ENCODE assay signal across 9 cellular contexts in genomic region chr6:160041608-160042007, GRCh38.
DNase-seq lines count a peak whose midpoint lies in the region; ATAC-seq and TF ChIP-seq lines count a peak whose summit lies in the region.
"Had no signal": no experiment of that assay in that cellular context is flagged by ENCODE, and none has a peak within 500 bp of the region (broad histone marks: within the 10 kb centered on the region; RNA-seq: fewer than 3 reads in every experiment).

No MANE protein-coding gene starts in this region.

- no peak overlapping the region for H3K4me3 ChIP-seq in AG04450 (ENCODE audit: low read depth, low read length)
- no peak overlapping the region for H3K4me3 ChIP-seq in LNCaP clone FGC (ENCODE audit: low read depth, low read length)
- no peak overlapping the region for H3K4me3 ChIP-seq in neuronal stem cell (ENCODE audit: low read length in 2 of 2)

- no peak overlapping the region for H4K8ac ChIP-seq in neuronal stem cell (ENCODE audit: low read depth, low read length)

- no peak overlapping the region for H3K4ac ChIP-seq in neuronal stem cell (ENCODE audit: low read length)

- H3K14ac ChIP-seq in neuronal stem cell (ENCODE audit: low read length): no peak overlapping the region

- H3K9ac ChIP-seq in neuronal stem cell (ENCODE audit: low read depth, low read length, poor library complexity): no peak overlapping the region

- H3K27me3 ChIP-seq in AG04450 (ENCODE audit: control insufficient read depth, insufficient read depth, low read length) (no peaks in the 10 kb centered on the region), neuronal stem cell (ENCODE audit: control insufficient read depth in 3 of 3, insufficient read depth in 3 of 3, low read depth in 1 of 3, low read length in 3 of 3) (no peaks in the 10 kb centered on the region)

- no peaks in the 10 kb centered on the region for H3K4me1 ChIP-seq in neuronal stem cell (ENCODE audit: control insufficient read depth in 2 of 2, insufficient read depth in 1 of 2, low read depth in 1 of 2, low read length in 2 of 2)

- no CpG with 5 or more reads among the region's 6 CpGs for WGBS in neuronal stem cell (ENCODE audit: extremely low coverage in 2 of 2, insufficient read length in 2 of 2, insufficient replicate concordance in 1 of 2), 2 donors

- no peak overlapping the region for H2BK12ac ChIP-seq in neuronal stem cell (ENCODE audit: low read length)

- H3K27ac ChIP-seq in AG04450 (ENCODE audit: low read depth, low read length) (no peak overlapping the region), neuronal stem cell (replicated peaks; ENCODE audit: low read length) (no peak overlapping the region)

- peaks cover 33 to 98% of the 10 kb centered on the region in 2 donors for H3K36me3 ChIP-seq in neuronal stem cell (replicated peaks in 1 of 2; ENCODE audit: control insufficient read depth in 2 of 2, insufficient read depth in 2 of 2, low read length in 2 of 2)

- H3K79me1 ChIP-seq in neuronal stem cell (ENCODE audit: low read depth, low read length): no peaks in the 10 kb centered on the region

- CTCF ChIA-PET in AG04450 (lab: Charles Lee): interaction anchor here (1.1 to 1.7 kb wide), 3 partner anchors 14 to 178 kb away, joined by 3 to 5 read pairs (median 5); no protein-coding TSS in a partner anchor

- H3K4me2 ChIP-seq in neuronal stem cell (ENCODE audit: insufficient read depth, low read length, poor library complexity, severe bottlenecking): no peak overlapping the region

- H2AK5ac ChIP-seq in neuronal stem cell (ENCODE audit: low read depth, low read length): no peak overlapping the region

- H2BK5ac ChIP-seq in neuronal stem cell (ENCODE audit: low read length): no peak overlapping the region

- H3K9me3 ChIP-seq in AG04450 (ENCODE audit: control insufficient read depth, insufficient read depth, low read length) (no peaks in the 10 kb centered on the region), neuronal stem cell (replicated peaks in 1 of 2; ENCODE audit: control insufficient read depth in 2 of 2, insufficient read depth in 1 of 2, low read depth in 1 of 2, low read length in 2 of 2) (no peaks in the 10 kb centered on the region)

- no peak for ATAC-seq in HG03025 (IDR thresholded peaks at IDR 0.05; ENCODE audit: low FRiP score, unreplicated experiment)

- no peak overlapping the region for H2BK120ac ChIP-seq in neuronal stem cell (ENCODE audit: low read depth, low read length)

- H2AFZ ChIP-seq in neuronal stem cell (ENCODE audit: low read length): no peak overlapping the region

- H3K23ac ChIP-seq in neuronal stem cell (ENCODE audit: low read depth, low read length, poor library complexity): no peak overlapping the region

- TF ChIP-seq CTCF in AG04450 (IDR thresholded peaks at IDR 0.05; ENCODE audit: low read depth, low read length) (peak; percentile 36), LNCaP clone FGC (IDR thresholded peaks at IDR 0.05; ENCODE audit: control insufficient read depth, extremely low read depth, insufficient read depth) (peak; percentile 66)

- no peak overlapping the region for H2BK15ac ChIP-seq in neuronal stem cell (ENCODE audit: low read length)

- POLR2A ChIA-PET in AG04450 (lab: Yijun Ruan, JAX): no interaction called here

- H4K91ac ChIP-seq in neuronal stem cell (ENCODE audit: low read depth, low read length, poor library complexity): no peak overlapping the region

- no peak overlapping the region for H3K18ac ChIP-seq in neuronal stem cell (ENCODE audit: low read length)

- peak; percentile 13 for DNase-seq in AG04450 (ENCODE audit: low read depth, low spot score)
- DNase-seq in LNCaP clone FGC (ENCODE audit: low read depth): peak; percentile 84
- DNase-seq in cerebellar cortex (ENCODE audit: low spot score): peak; percentile 84
- DNase-seq in medulla oblongata (ENCODE audit: extremely low spot score): peak; percentile 57
- no peak for DNase-seq in neuronal stem cell (ENCODE audit: low spot score)
- DNase-seq in HuH-7 (ENCODE audit: low spot score): no peak
- no peak for DNase-seq in NCI-H526 treated with DMSO at 0.1 percent for 48 hours (lab: John Stamatoyannopoulos, UW)
- DNase-seq: DMS153 had no signal

Comparison
In these comparisons a context has a peak if more than half of its experiments do, and no peak if none do; other contexts are left out.
1. DNase-seq: peak in AG04450 (single experiment), LNCaP clone FGC (single experiment), cerebellar cortex (single experiment) and medulla oblongata (single experiment); none in neuronal stem cell (single experiment), HuH-7 (single experiment) and NCI-H526 treated with DMSO at 0.1 percent for 48 hours (single experiment).